In the genomic region with DNA sequence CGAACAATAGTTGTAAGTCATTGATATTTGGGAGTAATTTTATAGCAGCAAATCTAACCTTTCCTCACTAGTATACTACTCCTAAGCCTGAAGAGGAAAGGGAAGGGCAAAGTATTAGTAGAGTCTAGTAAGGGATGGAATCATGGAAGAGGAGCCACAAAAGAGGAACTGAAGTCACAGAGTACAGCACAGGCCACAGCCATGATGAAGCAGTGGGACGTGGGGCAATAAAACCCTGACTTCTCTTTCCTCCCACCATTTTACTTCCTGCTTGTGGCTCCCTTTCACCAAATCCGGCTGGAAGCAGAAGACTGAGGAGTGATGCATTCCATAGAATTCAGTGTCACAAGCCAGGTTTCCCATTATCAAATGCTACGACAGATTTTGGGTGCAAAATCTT, we compare ENCODE assay signal across 1 cellular context.
TF ChIP-seq lines count a peak whose summit lies in the region.

No MANE protein-coding gene starts in this region.

TF ChIP-seq in K562, 482 proteins besides CTCF, POLR2A, EP300 and RAD21 (continued from another document):
- TF ChIP-seq NCOR1 (IDR thresholded peaks at IDR 0.05) (no peak), ZNF717 (CRISPR knock-in tag; IDR thresholded peaks at IDR 0.05) (no peak), ASH1L (IDR thresholded peaks at IDR 0.05; ENCODE audit: borderline replicate concordance, low read depth, partially characterized antibody) (no peak), U2AF1 (optimal IDR thresholded peaks at IDR 0.05; ENCODE audit: low read depth, low read length) (no peak), EP400 (IDR thresholded peaks at IDR 0.05) (no peak), ZNF277 (CRISPR knock-in tag; IDR thresholded peaks at IDR 0.05; ENCODE audit: borderline replicate concordance) (no peak), PML (IDR thresholded peaks at IDR 0.05; ENCODE audit: low read length) (no peak), RB1 (IDR thresholded peaks at IDR 0.05; ENCODE audit: low read depth) (no peak)
- TF ChIP-seq, protein P1, sequence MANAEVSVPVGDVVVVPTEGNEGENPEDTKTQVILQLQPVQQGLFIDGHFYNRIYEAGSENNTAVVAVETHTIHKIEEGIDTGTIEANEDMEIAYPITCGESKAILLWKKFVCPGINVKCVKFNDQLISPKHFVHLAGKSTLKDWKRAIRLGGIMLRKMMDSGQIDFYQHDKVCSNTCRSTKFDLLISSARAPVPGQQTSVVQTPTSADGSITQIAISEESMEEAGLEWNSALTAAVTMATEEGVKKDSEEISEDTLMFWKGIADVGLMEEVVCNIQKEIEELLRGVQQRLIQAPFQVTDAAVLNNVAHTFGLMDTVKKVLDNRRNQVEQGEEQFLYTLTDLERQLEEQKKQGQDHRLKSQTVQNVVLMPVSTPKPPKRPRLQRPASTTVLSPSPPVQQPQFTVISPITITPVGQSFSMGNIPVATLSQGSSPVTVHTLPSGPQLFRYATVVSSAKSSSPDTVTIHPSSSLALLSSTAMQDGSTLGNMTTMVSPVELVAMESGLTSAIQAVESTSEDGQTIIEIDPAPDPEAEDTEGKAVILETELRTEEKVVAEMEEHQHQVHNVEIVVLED (CRISPR knock-in tag; IDR thresholded peaks at IDR 0.05): no peak
TF ChIP-seq in K562: peak in this region for 0.
